In the genomic region with DNA sequence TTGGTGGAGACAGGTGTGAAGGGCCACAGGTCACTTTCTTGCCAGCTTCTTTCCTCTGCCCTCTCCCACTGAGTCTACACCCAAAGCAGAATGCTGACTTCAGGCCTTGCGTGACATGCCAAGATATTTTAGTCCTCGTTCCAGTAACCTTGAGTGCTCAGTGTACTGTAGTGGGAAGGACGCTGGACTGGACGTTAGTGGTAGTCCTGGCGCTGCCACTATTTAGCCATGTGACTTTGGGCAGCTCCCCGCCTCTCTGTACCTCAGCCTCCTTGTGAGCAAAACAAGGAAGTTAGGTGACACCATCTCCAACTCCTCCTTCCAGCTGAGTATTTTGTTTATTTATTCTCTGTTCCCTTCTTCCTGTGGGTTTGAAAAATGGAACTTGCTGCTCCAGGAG, we compare ENCODE assay signal across 15 cellular contexts.
DNase-seq lines count a peak whose midpoint lies in the region; ATAC-seq and TF ChIP-seq lines count a peak whose summit lies in the region.
"Had no signal": no experiment of that assay in that cellular context is flagged by ENCODE, and none has a peak within 500 bp of the region (broad histone marks: within the 10 kb centered on the region; RNA-seq: fewer than 3 reads in every experiment).

No MANE protein-coding gene starts in this region.

- ATAC-seq in GM18907 (IDR thresholded peaks at IDR 0.05; ENCODE audit: unreplicated experiment) (no peak), GM18858 (IDR thresholded peaks at IDR 0.05; ENCODE audit: unreplicated experiment) (no peak)
- ATAC-seq: naive thymus-derived CD8-positive, alpha-beta T cell; right lobe of liver had no signal

- TF ChIP-seq CTCF in C4-2B (conservative IDR thresholded peaks at IDR 0.05) (no peak), coronary artery (IDR thresholded peaks at IDR 0.05) (no peak)

- H3K4me3 ChIP-seq in coronary artery = peak overlapping the region; percentile 23
- H3K4me3 ChIP-seq: right lobe of liver, SK-N-MC had no signal

- peak overlapping the region; percentile 21 for H3K27ac ChIP-seq in C4-2B
- peak overlapping the region; percentile 84 to 88 for H3K27ac ChIP-seq in coronary artery
- H3K27ac ChIP-seq: right lobe of liver, SK-N-MC had no signal

- peak; percentile 38 for DNase-seq in NCI-H2029 treated with DMSO at 0.1 percent for 48 hours (lab: John Stamatoyannopoulos, UW)
- peak; percentile 89 for DNase-seq in coronary artery (ENCODE audit: low spot score)
- peak; percentile 49 for DNase-seq in mucosa of gallbladder (ENCODE audit: low spot score)
- DNase-seq in stimulated activated CD4-positive, alpha-beta T cell treated with anti-CD3 and anti-CD28 coated beads, Interleukin-2, amount 100 ng/mL, for 24 hours = no peak
- no peak for DNase-seq in activated CD4-positive, CD25-positive, alpha-beta regulatory T cell (lab: John Stamatoyannopoulos, UW)
- DNase-seq: activated B cell treated with CpG ODN at 0.5 μM for 24 hours; activated CD8-positive, alpha-beta memory T cell treated with anti-CD3 and anti-CD28 coated beads, Interleukin-2, amount 50 U/mL, for 4 hours; islet precursor cell; naive thymus-derived CD8-positive, alpha-beta T cell; right lobe of liver; stimulated activated naive CD4-positive, alpha-beta T cell treated with Interleukin-2 at 50 U/mL for 16 hours had no signal

Comparison
In these comparisons a context has a peak if more than half of its experiments do, and no peak if none do; other contexts are left out.
1. DNase-seq: peak in NCI-H2029 treated with DMSO at 0.1 percent for 48 hours (single experiment), coronary artery (single experiment) and mucosa of gallbladder (single experiment); none in stimulated activated CD4-positive, alpha-beta T cell treated with anti-CD3 and anti-CD28 coated beads, Interleukin-2, amount 100 ng/mL, for 24 hours (0 of 2) and activated CD4-positive, CD25-positive, alpha-beta regulatory T cell (0 of 4).